In genomic region chr19:11346104-11346940, GRCh38 we compare ENCODE assay signal across 8 cellular contexts. TPM values are rescaled to one million over a fixed set of nuclear protein-coding genes. Genes with fewer than 3 reads are reported as not detected.
DNase-seq lines count a peak whose midpoint lies in the region; ATAC-seq and TF ChIP-seq lines count a peak whose summit lies in the region.

Gene CCDC159 (plus strand): TSS chr19:11346519. CDS start chr19:11346607, 88 bp downstream.
Gene TMEM205 (minus strand): TSS chr19:11346268. CDS start chr19:11345619, 649 bp downstream.

- peak within 1 kb of the TSS; percentile 87 for H3K4me3 ChIP-seq in Jurkat, Clone E6-1 (ENCODE audit: low read length)
- H3K4me3 ChIP-seq in PC-9 = peak within 1 kb of the TSS; percentile 90
- H3K4me3 ChIP-seq in mucosa of rectum (ENCODE audit: low read length in 2 of 2) = peak within 1 kb of the TSS; percentile 94 to 96

- peaks cover 32% of the 10 kb centered on the region for H3K4me1 Mint-ChIP-seq in activated T-cell treated with anti-CD3 and anti-CD28 coated beads, Interleukin-2, amount 50 U/mL, for 24 hours (ENCODE audit: low read depth)

- no peaks in the 10 kb centered on the region for H4K20me1 ChIP-seq in PC-9 (ENCODE audit: insufficient read depth)

- peak; percentile 51 for TF ChIP-seq POLR2A in erythroblast (IDR thresholded peaks at IDR 0.05; ENCODE audit: low read length)

- no peaks in the 10 kb centered on the region for H3K9me2 ChIP-seq in PC-9 (ENCODE audit: insufficient read depth)

- peak within 1 kb of the TSS; percentile 85 to 90 for H3K9ac ChIP-seq in mucosa of rectum (ENCODE audit: low read depth in 1 of 2, low read length in 2 of 2)

- peak within 1 kb of the TSS; percentile 80 for H2AFZ ChIP-seq in PC-9

- peak within 1 kb of the TSS; percentile 93 for H3K27ac Mint-ChIP-seq in activated T-cell treated with anti-CD3 and anti-CD28 coated beads, Interleukin-2, amount 50 U/mL, for 24 hours

- H3K36me3 ChIP-seq in PC-9 (ENCODE audit: low read depth) (peaks cover 14% of the 10 kb centered on the region), mucosa of rectum (ENCODE audit: control insufficient read depth in 2 of 2, insufficient read depth in 2 of 2, low read length in 2 of 2) (no peaks in the 10 kb centered on the region)

- POLR2A ChIA-PET in PC-9 (lab: Charles Lee; ENCODE audit: unreplicated experiment) = interaction anchor here (0.5 to 0.7 kb wide), 7 partner anchors 35 to 250 kb away, joined by 3 to 25 read pairs (median 4); no protein-coding TSS in a partner anchor

- peaks cover 20% of the 10 kb centered on the region for H3K36me3 Mint-ChIP-seq in activated T-cell treated with anti-CD3 and anti-CD28 coated beads, Interleukin-2, amount 50 U/mL, for 24 hours (ENCODE audit: low read depth)

- peaks cover 4% of the 10 kb centered on the region for H3K9me3 Mint-ChIP-seq in activated T-cell treated with anti-CD3 and anti-CD28 coated beads, Interleukin-2, amount 50 U/mL, for 24 hours

- H3K27me3 ChIP-seq in PC-9 (ENCODE audit: insufficient read depth, low read depth) = no peaks in the 10 kb centered on the region
- H3K27me3 ChIP-seq in mucosa of rectum (ENCODE audit: control insufficient read depth in 2 of 2, insufficient read depth in 2 of 2, low read length in 2 of 2) = no peaks in the 10 kb centered on the region

- DNase-seq in DMS53 treated with DMSO at 0.1 percent for 48 hours (lab: John Stamatoyannopoulos, UW; ENCODE audit: unreplicated experiment) (peak; percentile 94), PC-9 (peak; percentile 98 to 99), erythroblast (lab: John Stamatoyannopoulos, UW) (peak; percentile 97 to 98)
- DNase-seq in Jurkat, Clone E6-1 (ENCODE audit: low read depth, low spot score) = peak; percentile 99
- peak; percentile 98 for DNase-seq in activated T-cell treated with anti-CD3 and anti-CD28 coated beads, Interleukin-2, amount 50 U/mL, for 24 hours
- DNase-seq in stimulated activated CD8-positive, alpha-beta memory T cell treated with anti-CD3 and anti-CD28 coated beads, Interleukin-4, amount 100 ng/mL, for 48 hours = peak; percentile 98

- peaks cover 53% of the 10 kb centered on the region for H3F3A ChIP-seq in PC-9 (ENCODE audit: insufficient read depth, low read depth)

- H3K27me3 Mint-ChIP-seq in activated T-cell treated with anti-CD3 and anti-CD28 coated beads, Interleukin-2, amount 50 U/mL, for 24 hours = no peaks in the 10 kb centered on the region

- H3K4me2 ChIP-seq in PC-9 = peak within 1 kb of the TSS; percentile 92

- H3K4me1 ChIP-seq in PC-9 (replicated peaks; ENCODE audit: insufficient read depth) (peaks cover 36% of the 10 kb centered on the region), mucosa of rectum (ENCODE audit: control insufficient read depth in 2 of 2, insufficient read depth in 2 of 2, low read length in 2 of 2) (peaks cover 16 to 25% of the 10 kb centered on the region in 2 donors)

- peaks cover 29% of the 10 kb centered on the region for H3K79me2 ChIP-seq in PC-9 (ENCODE audit: low read depth)

- TF ChIP-seq CTCF in PC-9 (conservative IDR thresholded peaks at IDR 0.05) = no peak

- no TSS peak for BruUV-seq in PC-9 (replicated peaks; lab: Mats Ljungman, UMichigan)

- CTCF ChIA-PET in PC-9 (lab: Charles Lee) = interaction anchor here (0.5 to 1.4 kb wide), 2 partner anchors 52 to 76 kb away, joined by 3 to 8 read pairs; no protein-coding TSS in a partner anchor

- H3K27ac ChIP-seq in PC-9 = peak within 1 kb of the TSS; percentile 67
- peak within 1 kb of the TSS; percentile 84 to 87 for H3K27ac ChIP-seq in mucosa of rectum (ENCODE audit: low read depth in 2 of 2, low read length in 2 of 2)

- ATAC-seq in GM21619 (IDR thresholded peaks at IDR 0.05; ENCODE audit: unreplicated experiment) = peak; percentile 82

- intact Hi-C loops in PC-9 (cut with micrococcal nuclease; ENCODE audit: unreplicated experiment) = loop anchor here (1.0 to 2.0 kb wide), 2 partner anchors 22 to 29 kb away; no protein-coding TSS in a partner anchor

- H3K9me3 ChIP-seq in PC-9 (ENCODE audit: insufficient read depth, low read depth) (no peaks in the 10 kb centered on the region), mucosa of rectum (ENCODE audit: control insufficient read depth in 2 of 2, low read length in 2 of 2) (no peaks in the 10 kb centered on the region)

- H3K4me3 Mint-ChIP-seq in activated T-cell treated with anti-CD3 and anti-CD28 coated beads, Interleukin-2, amount 50 U/mL, for 24 hours = peak within 1 kb of the TSS; percentile 93

RNA-seq across cellular contexts. Expression of gene CCDC159, which starts in this region (rescaled TPM):
- 30.7 TPM for polyA plus RNA-seq in Jurkat, Clone E6-1 (2012; ENCODE audit: insufficient read depth, insufficient read length)
- total RNA-seq in PC-9 (2021) = 9.4 and 13.7 TPM in 2 replicates

RNA-seq across cellular contexts. Expression of gene TMEM205, which starts in this region (rescaled TPM):
- 90.2 TPM for polyA plus RNA-seq in Jurkat, Clone E6-1 (2012; ENCODE audit: insufficient read depth, insufficient read length)
- total RNA-seq in PC-9 (2021) = 80.3 and 90.6 TPM in 2 replicates

Comparison
In these comparisons a context has a peak if more than half of its experiments do, and no peak if none do; other contexts are left out.
1. Peak in every context shown above with its lines: DNase-seq, ATAC-seq, H3K4me3 ChIP-seq and H3K27ac ChIP-seq.